In the genomic region with DNA sequence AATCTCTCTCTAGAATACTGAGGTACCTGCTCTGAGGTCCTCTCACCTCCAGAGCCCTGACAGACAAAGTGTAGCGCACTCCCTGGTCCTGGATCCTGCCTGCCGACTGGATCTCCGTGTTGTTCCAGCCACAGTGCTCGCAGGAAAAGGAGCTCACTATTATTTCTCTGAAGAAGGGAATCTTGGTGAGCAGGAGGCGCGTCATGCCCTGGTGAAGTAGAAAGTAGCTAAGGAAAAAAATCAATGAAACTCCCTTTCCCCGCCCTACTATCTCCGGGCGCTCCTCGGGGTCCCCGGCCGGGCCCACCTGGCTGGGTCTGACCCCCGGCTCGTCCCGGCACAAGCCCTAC, we compare ENCODE assay signal across 9 cellular contexts. TPM values are rescaled to one million over a fixed set of nuclear protein-coding genes. Genes with fewer than 3 reads are reported as not detected.
DNase-seq lines count a peak whose midpoint lies in the region; ATAC-seq and TF ChIP-seq lines count a peak whose summit lies in the region.
"Had no signal": no experiment of that assay in that cellular context is flagged by ENCODE, and none has a peak within 500 bp of the region (broad histone marks: within the 10 kb centered on the region; RNA-seq: fewer than 3 reads in every experiment).

No MANE protein-coding gene starts in this region.

- H3K9ac ChIP-seq in adipocyte (ENCODE audit: low read length) (peak overlapping the region; percentile 90), liver (ENCODE audit: low read depth in 1 of 2, low read length in 2 of 2) (peak overlapping the region in 1 of 2 donors; percentile 9)

- no peak for TF ChIP-seq POLR2A in upper lobe of left lung (IDR thresholded peaks at IDR 0.05)

- no peak for DNase-seq in AG10803 (ENCODE audit: low read depth)
- DNase-seq in adipocyte (ENCODE audit: low read depth) = peak; percentile 43
- DNase-seq in upper lobe of left lung = no peak
- no peak for DNase-seq in SW 1271 (lab: John Stamatoyannopoulos, UW)

- CTCF ChIA-PET in HEK293 (lab: Yijun Ruan, JAX) = interaction anchor here (0.6 to 3.0 kb wide), 6 partner anchors 15 to 363 kb away, joined by 3 to 16 read pairs (median 6); no protein-coding TSS in a partner anchor

- no peak for TF ChIP-seq CTCF in AG10803 (conservative IDR thresholded peaks at IDR 0.05; ENCODE audit: low read length)
- no peak for TF ChIP-seq CTCF in HEK293 (tag by site-specific recombination; IDR thresholded peaks at IDR 0.05)
- TF ChIP-seq CTCF in liver (IDR thresholded peaks at IDR 0.05; ENCODE audit: low read depth, low read length, missing input control) = no peak
- TF ChIP-seq CTCF in upper lobe of left lung (IDR thresholded peaks at IDR 0.05) = no peak

- H3K4me3 ChIP-seq in AG10803 (ENCODE audit: low read length) = peak overlapping the region; percentile 87
- peak overlapping the region; percentile 81 for H3K4me3 ChIP-seq in HEK293 (ENCODE audit: low read depth, low read length)
- peak overlapping the region; percentile 89 for H3K4me3 ChIP-seq in adipocyte (ENCODE audit: low read length)
- H3K4me3 ChIP-seq in liver (ENCODE audit: low read depth in 1 of 3, low read length in 3 of 3) = peak overlapping the region; percentile 42 to 78 (median 68)
- H3K4me3 ChIP-seq in upper lobe of left lung = peak overlapping the region; percentile 79 to 99 (median 97)

- H3K9me3 ChIP-seq in HEK293 (ENCODE audit: control insufficient read depth, insufficient read depth, low read depth, low read length) (no peaks in the 10 kb centered on the region), adipocyte (ENCODE audit: control insufficient read depth, low read length) (no peaks in the 10 kb centered on the region), liver (ENCODE audit: control insufficient read depth in 4 of 4, low read length in 3 of 4) (no peaks in the 10 kb centered on the region), upper lobe of left lung (no peaks in the 10 kb centered on the region)

- TF ChIP-seq EP300 in upper lobe of left lung (IDR thresholded peaks at IDR 0.05) = no peak

- H3K4me1 ChIP-seq in HEK293 (ENCODE audit: control insufficient read depth, insufficient read depth, low read length) (no peaks in the 10 kb centered on the region), adipocyte (ENCODE audit: control insufficient read depth, insufficient read depth, low read length) (peaks cover 48% of the 10 kb centered on the region), liver (ENCODE audit: control insufficient read depth in 4 of 4, insufficient read depth in 4 of 4, low read length in 3 of 4) (peaks cover 0 to 53% (median 44%) of the 10 kb centered on the region in 4 donors), upper lobe of left lung (peaks cover 17 to 40% (median 24%) of the 10 kb centered on the region in 4 donors)

- H3K27ac ChIP-seq in HEK293 (ENCODE audit: extremely low read depth, low read depth, low read length) (no peak overlapping the region; the same call in 1 of the 2 replicates), liver (ENCODE audit: low read depth in 1 of 2, low read length in 2 of 2) (peak overlapping the region; percentile 65 to 79), upper lobe of left lung (peak overlapping the region; percentile 85 to 95 (median 92))

- ATAC-seq in upper lobe of left lung (ENCODE audit: low FRiP score in 2 of 2) (peak in 1 of 2 donors; percentile 23), GM21390 (IDR thresholded peaks at IDR 0.05; ENCODE audit: unreplicated experiment) (no peak), HG03039 (IDR thresholded peaks at IDR 0.05; ENCODE audit: unreplicated experiment) (no peak)

- peaks cover 0 to 46% of the 10 kb centered on the region in 2 experiments; a peak in 1 of 3 replicates for H3K36me3 ChIP-seq in HEK293 (ENCODE audit: control insufficient read depth in 2 of 2, insufficient read depth in 1 of 2, low read length in 2 of 2)
- peaks cover 42% of the 10 kb centered on the region for H3K36me3 ChIP-seq in adipocyte (ENCODE audit: control insufficient read depth, insufficient read depth, low read length, severe bottlenecking)
- peaks cover 9 to 37% (median 31%) of the 10 kb centered on the region in 4 donors for H3K36me3 ChIP-seq in liver (ENCODE audit: control insufficient read depth in 4 of 4, insufficient read depth in 3 of 4, low read depth in 1 of 4, low read length in 3 of 4)
- H3K36me3 ChIP-seq in upper lobe of left lung = peaks cover 27 to 44% (median 39%) of the 10 kb centered on the region in 4 donors

- WGBS in liver = 1% methylated on average over 15 of the region's 15 CpGs
- 0% methylated on average over 15 of the region's 15 CpGs for WGBS in upper lobe of left lung, 2 donors

- TF ChIP-seq RAD21 in liver (IDR thresholded peaks at IDR 0.05) = no peak

- POLR2A ChIA-PET in HEK293 (lab: Yijun Ruan, JAX) = interaction anchor here (1.3 to 2.6 kb wide), 4 partner anchors 14 to 357 kb away, joined by 6 to 14 read pairs (median 7); partner anchors contain the start of genes BUD13 and PAFAH1B2

- H3K27me3 ChIP-seq in adipocyte (replicated peaks; ENCODE audit: control insufficient read depth, insufficient read depth, low read length) (no peaks in the 10 kb centered on the region), liver (ENCODE audit: control insufficient read depth in 4 of 4, insufficient read depth in 4 of 4, low read length in 3 of 4) (no peaks in the 10 kb centered on the region), upper lobe of left lung (no peaks in the 10 kb centered on the region)

TF ChIP-seq in HEK293, 187 proteins besides CTCF, POLR2A, EP300 and RAD21 (continues in another document):
- TF ChIP-seq ZFP41 (tag by site-specific recombination; IDR thresholded peaks at IDR 0.05; ENCODE audit: borderline replicate concordance) (no peak), ZNF645 (tag by site-specific recombination; IDR thresholded peaks at IDR 0.05) (no peak), PRDM1 (tag by site-specific recombination; IDR thresholded peaks at IDR 0.05) (0 out of 2 replicates have a peak, but pooled peaks have one; percentile 8), TCF7L2 (IDR thresholded peaks at IDR 0.05; ENCODE audit: borderline replicate concordance, low read depth, low read length) (no peak), ZNF335 (tag by site-specific recombination; conservative IDR thresholded peaks at IDR 0.05) (peak; percentile 57)

TF ChIP-seq in liver, 16 proteins besides CTCF, POLR2A, EP300 and RAD21 (continues in another document):
- TF ChIP-seq, protein P1, sequence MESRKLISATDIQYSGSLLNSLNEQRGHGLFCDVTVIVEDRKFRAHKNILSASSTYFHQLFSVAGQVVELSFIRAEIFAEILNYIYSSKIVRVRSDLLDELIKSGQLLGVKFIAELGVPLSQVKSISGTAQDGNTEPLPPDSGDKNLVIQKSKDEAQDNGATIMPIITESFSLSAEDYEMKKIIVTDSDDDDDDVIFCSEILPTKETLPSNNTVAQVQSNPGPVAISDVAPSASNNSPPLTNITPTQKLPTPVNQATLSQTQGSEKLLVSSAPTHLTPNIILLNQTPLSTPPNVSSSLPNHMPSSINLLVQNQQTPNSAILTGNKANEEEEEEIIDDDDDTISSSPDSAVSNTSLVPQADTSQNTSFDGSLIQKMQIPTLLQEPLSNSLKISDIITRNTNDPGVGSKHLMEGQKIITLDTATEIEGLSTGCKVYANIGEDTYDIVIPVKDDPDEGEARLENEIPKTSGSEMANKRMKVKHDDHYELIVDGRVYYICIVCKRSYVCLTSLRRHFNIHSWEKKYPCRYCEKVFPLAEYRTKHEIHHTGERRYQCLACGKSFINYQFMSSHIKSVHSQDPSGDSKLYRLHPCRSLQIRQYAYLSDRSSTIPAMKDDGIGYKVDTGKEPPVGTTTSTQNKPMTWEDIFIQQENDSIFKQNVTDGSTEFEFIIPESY (IDR thresholded peaks at IDR 0.05) = no peak
- TF ChIP-seq NR2F2 (IDR thresholded peaks at IDR 0.05) = no peak
- no peak for TF ChIP-seq TAF1 (conservative IDR thresholded peaks at IDR 0.05)
- no peak for TF ChIP-seq SP1 (IDR thresholded peaks at IDR 0.05)
- TF ChIP-seq, protein P2, sequence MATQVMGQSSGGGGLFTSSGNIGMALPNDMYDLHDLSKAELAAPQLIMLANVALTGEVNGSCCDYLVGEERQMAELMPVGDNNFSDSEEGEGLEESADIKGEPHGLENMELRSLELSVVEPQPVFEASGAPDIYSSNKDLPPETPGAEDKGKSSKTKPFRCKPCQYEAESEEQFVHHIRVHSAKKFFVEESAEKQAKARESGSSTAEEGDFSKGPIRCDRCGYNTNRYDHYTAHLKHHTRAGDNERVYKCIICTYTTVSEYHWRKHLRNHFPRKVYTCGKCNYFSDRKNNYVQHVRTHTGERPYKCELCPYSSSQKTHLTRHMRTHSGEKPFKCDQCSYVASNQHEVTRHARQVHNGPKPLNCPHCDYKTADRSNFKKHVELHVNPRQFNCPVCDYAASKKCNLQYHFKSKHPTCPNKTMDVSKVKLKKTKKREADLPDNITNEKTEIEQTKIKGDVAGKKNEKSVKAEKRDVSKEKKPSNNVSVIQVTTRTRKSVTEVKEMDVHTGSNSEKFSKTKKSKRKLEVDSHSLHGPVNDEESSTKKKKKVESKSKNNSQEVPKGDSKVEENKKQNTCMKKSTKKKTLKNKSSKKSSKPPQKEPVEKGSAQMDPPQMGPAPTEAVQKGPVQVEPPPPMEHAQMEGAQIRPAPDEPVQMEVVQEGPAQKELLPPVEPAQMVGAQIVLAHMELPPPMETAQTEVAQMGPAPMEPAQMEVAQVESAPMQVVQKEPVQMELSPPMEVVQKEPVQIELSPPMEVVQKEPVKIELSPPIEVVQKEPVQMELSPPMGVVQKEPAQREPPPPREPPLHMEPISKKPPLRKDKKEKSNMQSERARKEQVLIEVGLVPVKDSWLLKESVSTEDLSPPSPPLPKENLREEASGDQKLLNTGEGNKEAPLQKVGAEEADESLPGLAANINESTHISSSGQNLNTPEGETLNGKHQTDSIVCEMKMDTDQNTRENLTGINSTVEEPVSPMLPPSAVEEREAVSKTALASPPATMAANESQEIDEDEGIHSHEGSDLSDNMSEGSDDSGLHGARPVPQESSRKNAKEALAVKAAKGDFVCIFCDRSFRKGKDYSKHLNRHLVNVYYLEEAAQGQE (IDR thresholded peaks at IDR 0.05) = no peak
- no peak for TF ChIP-seq FOXA2 (IDR thresholded peaks at IDR 0.05)
- TF ChIP-seq, protein P3, sequence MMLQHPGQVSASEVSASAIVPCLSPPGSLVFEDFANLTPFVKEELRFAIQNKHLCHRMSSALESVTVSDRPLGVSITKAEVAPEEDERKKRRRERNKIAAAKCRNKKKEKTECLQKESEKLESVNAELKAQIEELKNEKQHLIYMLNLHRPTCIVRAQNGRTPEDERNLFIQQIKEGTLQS (IDR thresholded peaks at IDR 0.05) = no peak
- TF ChIP-seq YY1 (IDR thresholded peaks at IDR 0.05) = no peak

RNA-seq across cellular contexts. Expression of gene ZPR1, which starts 0.4 kb away (rescaled TPM):
- total RNA-seq in liver (10 to 100 TPM in 1 of 2 donors, 1 to 10 TPM in 1; 9.4 to 56.1 TPM), upper lobe of left lung (10 to 100 TPM; 17.6 to 56.1 (median 34.4) TPM)
- polyA plus RNA-seq in liver = 10 to 100 TPM; 17.9 to 18.8 TPM

RNA-seq across cellular contexts. Expression of gene APOA5, which starts 4.3 kb away (rescaled TPM):
- total RNA-seq in liver (1,000 to 10,000 TPM in 1 of 2 donors, 1 to 10 TPM in 1; 7.3 to 1,045 TPM), upper lobe of left lung (under 1 TPM in 2 of 6 donors, not detected in 4; 0.20 to 0.57 TPM)
- polyA plus RNA-seq in liver = 100 to 1,000 TPM; 481 to 996 TPM
- total RNA-seq: pulmonary artery endothelial cell had no signal

RNA-seq across cellular contexts. Expression of gene BUD13, which starts 14.6 kb away (rescaled TPM):
- total RNA-seq in liver = 1 to 10 TPM; 5.9 to 7.4 TPM
- 1 to 10 TPM; 3.9 to 4.4 TPM for polyA plus RNA-seq in liver
- 10 to 100 TPM; 12.1 to 18.9 (median 17.0) TPM for total RNA-seq in upper lobe of left lung

RNA-seq across cellular contexts. Expression of gene APOA4, which starts 35.7 kb away (rescaled TPM):
- total RNA-seq in liver (100 to 1,000 TPM in 1 of 2 donors, under 1 TPM in 1; 0.89 to 171 TPM), upper lobe of left lung (not detected)
- 100 to 1,000 TPM in 1 of 2 donors, 10 to 100 TPM in 1; 90.5 to 382 TPM for polyA plus RNA-seq in liver
- total RNA-seq: pulmonary artery endothelial cell had no signal

RNA-seq across cellular contexts. Expression of gene APOC3, which starts 42.3 kb away (rescaled TPM):
- total RNA-seq in liver (1,000 to 10,000 TPM in 1 of 2 donors, 100 to 1,000 TPM in 1; 608 to 5,828 TPM), upper lobe of left lung (1 to 10 TPM in 2 of 6 donors, not detected in 4; 3.7 to 4.4 TPM)
- polyA plus RNA-seq in liver = over 10,000 TPM; 12,787 to 24,129 TPM
- total RNA-seq: pulmonary artery endothelial cell had no signal

Comparison
In these comparisons a context has a peak if more than half of its experiments do, and no peak if none do; other contexts are left out.
1. RNA of gene APOA5, which starts 4.3 kb away (total RNA-seq): 7.3 to 1,045 TPM in liver; 0.20 to 0.57 TPM in upper lobe of left lung; every median in the first group is over 4 times any median in the second.
2. Peak in every context shown above with its lines, with median percentiles within 50 percentile points of each other: H3K4me3 ChIP-seq.